ENCODE assay signal across 18 cellular contexts in genomic region chr22:21972806-21973205, GRCh38. TPM values are rescaled to one million over a fixed set of nuclear protein-coding genes. Genes with fewer than 3 reads are reported as not detected.
DNase-seq lines count a peak whose midpoint lies in the region; ATAC-seq, FAIRE-seq and TF ChIP-seq lines count a peak whose summit lies in the region.
"Had no signal": no experiment of that assay in that cellular context is flagged by ENCODE, and none has a peak within 500 bp of the region (broad histone marks: within the 10 kb centered on the region; RNA-seq: fewer than 3 reads in every experiment).

No MANE protein-coding gene starts in this region.

- no peaks in the 10 kb centered on the region for H3K27me3 ChIP-seq in BLaER1
- H3K27me3 ChIP-seq in BLaER1 treated with 17β-estradiol and CSF1 and Interleukin-3, amounts not matched to agents 10 nM and 100 nM = no peaks in the 10 kb centered on the region
- no peaks in the 10 kb centered on the region for H3K27me3 ChIP-seq in K562 (ENCODE audit: control insufficient read depth in 2 of 2, insufficient read depth in 2 of 2, low read length in 2 of 2)
- no peaks in the 10 kb centered on the region for H3K27me3 ChIP-seq in osteoblast (ENCODE audit: insufficient read depth, low read length)
- H3K27me3 ChIP-seq in GM23338 (ENCODE audit: insufficient read depth) = no peaks in the 10 kb centered on the region
- H3K27me3 ChIP-seq: BE2C had no signal

- TF ChIP-seq CTCF in K562 (IDR thresholded peaks at IDR 0.05 in 2 of 3, conservative IDR thresholded peaks at IDR 0.05 in 1 of 3; ENCODE audit: insufficient read depth in 2 of 3, low read depth in 1 of 3, low read length in 3 of 3) (no peak), osteoblast (IDR thresholded peaks at IDR 0.05; ENCODE audit: extremely low read depth, low read depth, low read length) (no peak), GM23338 (conservative IDR thresholded peaks at IDR 0.05; ENCODE audit: low read depth in 2 of 2) (no peak)

- 55% methylated on average over 6 of the region's 6 CpGs for WGBS in K562 (ENCODE audit: insufficient coverage, low coverage, missing lambda C conversion rate)

- no TSS peak for BruUV-seq in K562 (replicated peaks; lab: Mats Ljungman, UMichigan)

- ATAC-seq in K562 = peak; percentile 6
- no peak for ATAC-seq in GM23338

- H3F3A ChIP-seq in GM23338 (replicated peaks; ENCODE audit: low read depth) = no peaks in the 10 kb centered on the region

- 0 out of 2 replicates have a peak, but pooled peaks have one; percentile 13 for TF ChIP-seq POLR2A in K562 (conservative IDR thresholded peaks at IDR 0.05)

- H3K27ac ChIP-seq in BLaER1 = peak overlapping the region; percentile 49
- peak overlapping the region in 4 of 11 experiments; percentile 10 to 33 (median 26); a peak in 4 of 22 replicates for H3K27ac ChIP-seq in BLaER1 treated with 17β-estradiol and CSF1 and Interleukin-3, amounts not matched to agents 10 nM and 100 nM
- no peak overlapping the region for H3K27ac ChIP-seq in K562 (ENCODE audit: extremely low read depth, low read depth, low read length)
- H3K27ac ChIP-seq in osteoblast (ENCODE audit: low read depth, low read length) = no peak overlapping the region
- no peak overlapping the region for H3K27ac ChIP-seq in GM23338 (ENCODE audit: low read depth)

- H3K4me2 ChIP-seq in BLaER1 (peak overlapping the region; percentile 55), K562 (ENCODE audit: insufficient read depth, low read length) (no peak overlapping the region), osteoblast (ENCODE audit: insufficient read depth, low read length) (no peak overlapping the region), GM23338 (no peak overlapping the region)
- H3K4me2 ChIP-seq in BLaER1 treated with 17β-estradiol and CSF1 and Interleukin-3, amounts not matched to agents 10 nM and 100 nM = peak overlapping the region in 9 of 11 experiments; percentile 4 to 58 (median 52); a peak in 15 of 22 replicates

- DNase-seq in K562 (ENCODE audit: extremely low read depth in 1 of 4, low spot score in 3 of 4) = no peak
- DNase-seq in osteoblast (ENCODE audit: insufficient read length, low spot score, missing footprints) = peak; percentile 51
- DNase-seq in NCI-H446 treated with DMSO at 0.1 percent for 48 hours (lab: John Stamatoyannopoulos, UW) = no peak
- no peak for DNase-seq in GM23338 (ENCODE audit: low spot score)
- DNase-seq in activated CD4-positive, alpha-beta T cell treated with anti-CD3 and anti-CD28 coated beads for 48 hours = no peak
- no peak for DNase-seq in iPS-NIHi7 (ENCODE audit: extremely low spot score)
- DNase-seq: DMS79 treated with DMSO at 0.1 percent for 48 hours, GF-D8 had no signal

- TF ChIP-seq RAD21 in K562 (CRISPR knock-in tag; conservative IDR thresholded peaks at IDR 0.05 in 1 of 2, IDR thresholded peaks at IDR 0.05 in 1 of 2) = no peak

- H3K9me2 ChIP-seq in GM23338 (ENCODE audit: insufficient read depth) = no peaks in the 10 kb centered on the region

- H3K4me3 ChIP-seq in BLaER1 (no peak overlapping the region), K562 (no peak overlapping the region), osteoblast (ENCODE audit: insufficient read depth, low read length) (no peak overlapping the region), GM23338 (no peak overlapping the region)
- no peak overlapping the region for H3K4me3 ChIP-seq in BLaER1 treated with 17β-estradiol and CSF1 and Interleukin-3, amounts not matched to agents 10 nM and 100 nM

- FAIRE-seq in K562 (lab: Jason Lieb, UNC) = no peak
- FAIRE-seq: A204.1, D721Med, G401.6 had no signal

- no peak overlapping the region for H2AFZ ChIP-seq in K562 (ENCODE audit: low read depth, low read length)
- no peak overlapping the region for H2AFZ ChIP-seq in osteoblast (ENCODE audit: low read length)
- no peak overlapping the region for H2AFZ ChIP-seq in GM23338

- H3K36me3 Mint-ChIP-seq in GM23338 (ENCODE audit: low read depth) = peaks cover 64% of the 10 kb centered on the region

- H3K4me1 Mint-ChIP-seq in GM23338 = no peaks in the 10 kb centered on the region
- H3K4me1 Mint-ChIP-seq: CD14-positive monocyte had no signal

- H3K9me1 ChIP-seq in K562 (ENCODE audit: control insufficient read depth, insufficient read depth, low read length) = peaks cover 14% of the 10 kb centered on the region

- TF ChIP-seq EP300 in K562 (IDR thresholded peaks at IDR 0.05; ENCODE audit: low read length) = no peak

- H3K9me3 ChIP-seq in BLaER1 (no peaks in the 10 kb centered on the region), K562 (replicated peaks; ENCODE audit: control insufficient read depth, insufficient read depth, low read depth, low read length) (no peaks in the 10 kb centered on the region), osteoblast (ENCODE audit: low read depth, low read length) (no peaks in the 10 kb centered on the region)
- no peaks in the 10 kb centered on the region for H3K9me3 ChIP-seq in BLaER1 treated with 17β-estradiol and CSF1 and Interleukin-3, amounts not matched to agents 10 nM and 100 nM (replicated peaks in 1 of 11)
- H3K9me3 ChIP-seq: BE2C, Caco-2 had no signal

- H3K9ac ChIP-seq in BLaER1 (peak overlapping the region; percentile 55), K562 (ENCODE audit: insufficient read depth in 1 of 2, low read depth in 2 of 2, low read length in 2 of 2) (peak overlapping the region in 1 of 2 experiments; percentile 3; a peak in 2 of 4 replicates)
- H3K9ac ChIP-seq in BLaER1 treated with 17β-estradiol and CSF1 and Interleukin-3, amounts not matched to agents 10 nM and 100 nM = peak overlapping the region in 1 of 11 experiments; percentile 28; a peak in 1 of 22 replicates

- no peak overlapping the region for H3K4me3 Mint-ChIP-seq in GM23338
- H3K4me3 Mint-ChIP-seq: CD14-positive monocyte; CD4-positive, CD25-positive, alpha-beta regulatory T cell; CD8-positive, alpha-beta T cell had no signal

- POLR2A ChIA-PET in K562 (lab: Yijun Ruan, JAX) = interaction anchor here (0.6 to 15.7 kb wide), 12 partner anchors 12 to 1123 kb away, joined by 3 to 382 read pairs (median 3); partner anchors contain the start of genes GNAZ, PPM1F and TOP3B

- in situ Hi-C loops in K562 (cut with MboI) = no loop called here

- no peak overlapping the region for H3K27ac Mint-ChIP-seq in GM23338
- H3K27ac Mint-ChIP-seq: CD8-positive, alpha-beta T cell had no signal

- H3K36me3 ChIP-seq in BLaER1 = peaks cover 92% of the 10 kb centered on the region
- H3K36me3 ChIP-seq in BLaER1 treated with 17β-estradiol and CSF1 and Interleukin-3, amounts not matched to agents 10 nM and 100 nM = peaks cover 82 to 95% (median 86%) of the 10 kb centered on the region in 11 experiments
- peaks cover 93% of the 10 kb centered on the region for H3K36me3 ChIP-seq in K562 (ENCODE audit: control insufficient read depth, insufficient read depth, low read length)
- peaks cover 52% of the 10 kb centered on the region for H3K36me3 ChIP-seq in osteoblast (ENCODE audit: insufficient read depth, low read length)
- peaks cover 3% of the 10 kb centered on the region; the same call in 1 of the 2 replicates for H3K36me3 ChIP-seq in GM23338 (ENCODE audit: insufficient read depth)

- H3K27me3 Mint-ChIP-seq in GM23338 (ENCODE audit: insufficient read depth, low read depth, poor library complexity) = peaks cover 8% of the 10 kb centered on the region
- H3K27me3 Mint-ChIP-seq: CD4-positive, CD25-positive, alpha-beta regulatory T cell had no signal

- peaks cover 44% of the 10 kb centered on the region for H4K20me1 ChIP-seq in BLaER1
- H4K20me1 ChIP-seq in BLaER1 treated with 17β-estradiol and CSF1 and Interleukin-3, amounts not matched to agents 10 nM and 100 nM = peaks cover 7 to 69% (median 49%) of the 10 kb centered on the region in 11 experiments; a peak in 19 of 22 replicates
- H4K20me1 ChIP-seq in K562 (replicated peaks; ENCODE audit: control insufficient read depth, insufficient read depth, low read length) = peaks cover 56% of the 10 kb centered on the region
- H4K20me1 ChIP-seq in osteoblast (ENCODE audit: insufficient read depth, low read length) = peaks cover 30% of the 10 kb centered on the region
- H4K20me1 ChIP-seq in GM23338 (replicated peaks; ENCODE audit: insufficient read depth) = peaks cover 20% of the 10 kb centered on the region

- H3K79me2 ChIP-seq in K562 (ENCODE audit: control insufficient read depth, insufficient read depth, low read length) = peaks cover 12% of the 10 kb centered on the region; the same call in 2 of the 3 replicates
- peaks cover 28% of the 10 kb centered on the region for H3K79me2 ChIP-seq in osteoblast (ENCODE audit: insufficient read depth, low read length)
- H3K79me2 ChIP-seq in GM23338 (replicated peaks; ENCODE audit: insufficient read depth) = no peaks in the 10 kb centered on the region; the same call in 1 of the 2 replicates

- no peaks in the 10 kb centered on the region for H3K9me3 Mint-ChIP-seq in GM23338
- H3K9me3 Mint-ChIP-seq: CD14-positive monocyte; CD4-positive, CD25-positive, alpha-beta regulatory T cell; CD8-positive, alpha-beta T cell had no signal

- CTCF ChIA-PET in K562 (lab: Yijun Ruan, JAX; ENCODE audit: low intra/inter-chr PET ratio) = interaction anchor here (0.6 to 2.1 kb wide), 8 partner anchors 88 to 606 kb away, joined by 3 to 12 read pairs (median 4); no protein-coding TSS in a partner anchor

- intact Hi-C loops in K562 (cut with micrococcal nuclease) = no loop called here

- H3K4me1 ChIP-seq in BLaER1 (peaks cover 10% of the 10 kb centered on the region), K562 (replicated peaks in 1 of 2; ENCODE audit: control insufficient read depth in 2 of 2, insufficient read depth in 2 of 2, low read length in 2 of 2) (peaks cover 0 to 19% of the 10 kb centered on the region in 2 experiments; a peak in 1 of 5 replicates), osteoblast (ENCODE audit: insufficient read depth, low read length) (no peaks in the 10 kb centered on the region), GM23338 (ENCODE audit: insufficient read depth) (no peaks in the 10 kb centered on the region)
- peaks cover 0 to 11% (median 9%) of the 10 kb centered on the region in 10 experiments; a peak in 16 of 20 replicates for H3K4me1 ChIP-seq in BLaER1 treated with 17β-estradiol and CSF1 and Interleukin-3, amounts not matched to agents 10 nM and 100 nM
- H3K4me1 ChIP-seq: BE2C, Caco-2 had no signal

RNA-seq across cellular contexts. Expression of gene TOP3B, which starts 9.8 kb away (rescaled TPM):
- total RNA-seq in K562 (2011; cell fraction: chromatin; rRNA removed; ENCODE audit: low replicate concordance) = 654 and 1,271 TPM in 2 replicates
- total RNA-seq in K562 (2011; cell fraction: nucleolus; rRNA removed) = 667 and 676 TPM in 2 replicates
- 562 and 595 TPM in 2 replicates for total RNA-seq in K562 (2011; cell fraction: nucleoplasm; rRNA removed)
- total RNA-seq in K562 (2014; rRNA removed) (168 and 209 TPM in 2 replicates), K562 (2014; rRNA removed; fragmentation: Illumina TruSeq; extraction: Trizol) (70.7 and 93.0 TPM in 2 replicates), K562 (2015; rRNA removed; fragmentation: Illumina TruSeq; extraction: Trizol) (132 and 135 TPM in 2 replicates), K562 (2021) (182 and 188 TPM in 2 replicates), osteoblast (27.9 and 33.6 TPM in 2 replicates)
- polyA plus RNA-seq in K562 (2011; rRNA removed) (77.5 and 115 TPM in 2 replicates), K562 (2014; fragmentation: Illumina TruSeq; extraction: Trizol) (112 and 123 TPM in 2 replicates), K562 (2014; fragmentation: Nextera tagmentation; extraction: Ambion mirVana) (10 to 100 TPM in 1 of 2 experiments, 1 to 10 TPM in 1; 3.0 to 11.5 TPM), K562 (2014; rRNA removed) (153 and 161 TPM in 2 replicates), GM23338 (2016; fragmentation: Nextera tagmentation; extraction: Ambion mirVana) (32.7 and 35.7 TPM in 2 replicates)
- 70.1 and 77.8 TPM in 2 replicates for polyA plus RNA-seq in K562 (2011; cell fraction: cytosol; rRNA removed)
- 984 and 1,286 TPM in 2 replicates for polyA plus RNA-seq in K562 (2011; cell fraction: nucleus; rRNA removed)
- 96.9 and 122 TPM in 2 replicates for polyA plus RNA-seq in K562 (2012)
- 98.9 and 108 TPM in 2 replicates for polyA minus RNA-seq in K562 (2011; rRNA and poly(A)+ RNA removed)
- 76.3 and 79.3 TPM in 2 replicates for polyA minus RNA-seq in K562 (2011; cell fraction: cytosol; rRNA and poly(A)+ RNA removed)
- 248 and 295 TPM in 2 replicates for polyA minus RNA-seq in K562 (2011; cell fraction: nucleus; rRNA and poly(A)+ RNA removed)
- 53.5 and 77.7 TPM in 2 replicates for total RNA-seq in GM23338 (2014; rRNA removed; shearing (Covaris generic))

RNA-seq across cellular contexts. Expression of gene PPM1F, which starts 20.2 kb away (rescaled TPM):
- total RNA-seq in K562 (2011; cell fraction: chromatin; rRNA removed; ENCODE audit: low replicate concordance) = 103 and 226 TPM in 2 replicates
- total RNA-seq in K562 (2011; cell fraction: nucleolus; rRNA removed) = 122 and 135 TPM in 2 replicates
- 120 and 153 TPM in 2 replicates for total RNA-seq in K562 (2011; cell fraction: nucleoplasm; rRNA removed)
- total RNA-seq in K562 (2014; rRNA removed) (132 and 153 TPM in 2 replicates), K562 (2014; rRNA removed; fragmentation: Illumina TruSeq; extraction: Trizol) (33.1 and 36.9 TPM in 2 replicates), K562 (2015; rRNA removed; fragmentation: Illumina TruSeq; extraction: Trizol) (74.6 and 75.0 TPM in 2 replicates), K562 (2021) (157 and 159 TPM in 2 replicates), osteoblast (22.8 and 24.5 TPM in 2 replicates)
- polyA plus RNA-seq in K562 (2011; rRNA removed) (64.0 and 73.1 TPM in 2 replicates), K562 (2014; fragmentation: Illumina TruSeq; extraction: Trizol) (53.8 and 92.1 TPM in 2 replicates), K562 (2014; fragmentation: Nextera tagmentation; extraction: Ambion mirVana) (1 to 10 TPM; 2.1 to 4.5 TPM), K562 (2014; rRNA removed) (110 and 121 TPM in 2 replicates), GM23338 (2016; fragmentation: Nextera tagmentation; extraction: Ambion mirVana) (4.4 and 7.1 TPM in 2 replicates)
- polyA plus RNA-seq in K562 (2011; cell fraction: cytosol; rRNA removed) = 74.8 and 124 TPM in 2 replicates
- 187 and 284 TPM in 2 replicates for polyA plus RNA-seq in K562 (2011; cell fraction: nucleus; rRNA removed)
- 81.6 and 118 TPM in 2 replicates for polyA plus RNA-seq in K562 (2012)
- 29.5 and 43.3 TPM in 2 replicates for polyA minus RNA-seq in K562 (2011; rRNA and poly(A)+ RNA removed)
- 53.3 and 68.1 TPM in 2 replicates for polyA minus RNA-seq in K562 (2011; cell fraction: cytosol; rRNA and poly(A)+ RNA removed)
- polyA minus RNA-seq in K562 (2011; cell fraction: nucleus; rRNA and poly(A)+ RNA removed) = 34.9 and 45.5 TPM in 2 replicates
- 22.7 and 29.3 TPM in 2 replicates for total RNA-seq in GM23338 (2014; rRNA removed; shearing (Covaris generic))

Comparison
In these comparisons a context has a peak if more than half of its experiments do, and no peak if none do; other contexts are left out.
1. H3K4me2 ChIP-seq: peak in BLaER1 (single experiment) and BLaER1 treated with 17β-estradiol and CSF1 and Interleukin-3, amounts not matched to agents 10 nM and 100 nM (9 of 11); none in K562 (single experiment), osteoblast (single experiment) and GM23338 (single experiment).